In the genomic region with DNA sequence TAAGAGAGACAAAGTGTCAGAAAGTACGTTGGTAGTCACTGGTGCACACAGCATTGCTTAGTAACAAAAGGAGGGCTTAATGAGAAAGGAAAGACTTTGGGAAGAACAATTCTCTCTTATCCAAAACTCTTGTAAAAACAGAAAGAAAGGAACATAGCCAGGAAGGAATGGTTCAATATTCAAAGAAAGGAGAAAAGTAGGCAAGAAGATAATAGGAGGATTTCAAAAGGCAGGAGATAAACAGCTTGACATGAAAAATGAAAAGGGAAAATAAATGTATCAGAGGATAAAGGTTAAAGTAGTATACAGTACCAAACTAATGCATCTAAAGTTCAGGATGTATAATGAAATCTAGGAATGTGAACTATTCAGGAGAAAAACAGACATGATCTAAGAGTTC, we compare ENCODE assay signal across 27 cellular contexts.
"Had no signal": no experiment of that assay in that cellular context is flagged by ENCODE, and none has a peak within 500 bp of the region (broad histone marks: within the 10 kb centered on the region; RNA-seq: fewer than 3 reads in every experiment).

No MANE protein-coding gene starts in this region.

- H3K4me3 ChIP-seq: MG63 had no signal

- H3K4me2 ChIP-seq: KMS-11 had no signal

- H3K27me3 ChIP-seq: MG63 had no signal

- ATAC-seq: activated T-cell treated with anti-CD3 and anti-CD28 coated beads, Interleukin-2, amount 50 U/mL, for 4 hours; PC-3; T-helper 17 cell had no signal

- H3K27ac ChIP-seq: KMS-11 had no signal

- FAIRE-seq: RCC 7860 had no signal

- H3K4me3 Mint-ChIP-seq: activated B cell treated with CpG ODN at 0.5 μM for 24 hours; activated CD4-positive, alpha-beta memory T cell treated with anti-CD3 and anti-CD28 coated beads for 36 hours; activated CD4-positive, alpha-beta T cell treated with anti-CD3 and anti-CD28 coated beads, Interleukin-2, amount 10 ng/mL, durations not matched to agents 7 days and 5 days; activated naive CD4-positive, alpha-beta T cell treated with anti-CD3 and anti-CD28 coated beads for 36 hours; activated naive CD8-positive, alpha-beta T cell; activated T-cell treated with anti-CD3 and anti-CD28 coated beads, Interleukin-2, amount 50 U/mL, for 4 hours; T-helper 17 cell had no signal

- DNase-seq: activated B cell treated with CpG ODN at 0.5 μM for 24 hours; activated CD4-positive, alpha-beta memory T cell treated with anti-CD3 and anti-CD28 coated beads for 36 hours; activated CD4-positive, alpha-beta T cell treated with anti-CD3 and anti-CD28 coated beads for 1 hour; activated CD4-positive, alpha-beta T cell treated with anti-CD3 and anti-CD28 coated beads, Interleukin-2, amount 10 ng/mL, durations not matched to agents 7 days and 5 days; activated CD8-positive, alpha-beta memory T cell treated with anti-CD3 and anti-CD28 coated beads for 24 hours; activated effector memory CD4-positive, alpha-beta T cell treated with anti-CD3 and anti-CD28 coated beads, Interleukin-2, amount 50 U/mL, for 16 hours; activated naive CD4-positive, alpha-beta T cell treated with anti-CD3 and anti-CD28 coated beads for 36 hours; activated T-cell treated with anti-CD3 and anti-CD28 coated beads, Interleukin-2, amount 50 U/mL, for 4 hours; amygdala; MG63; MV-4-11; NCI-H1092 treated with DMSO at 0.1 percent for 48 hours; NCI-H1417 treated with DMSO at 0.1 percent for 48 hours; NCI-H1694; NCI-H2029; NCI-H2107; NCI-H345; NCI-H510A; NCI-H69; NK-92 treated with Interleukin-12 subunit alpha and Interleukin-12 subunit beta, amount 100 ng/mL, for 24 hours; PC-3; SHP77 treated with DMSO at 0.1 percent for 48 hours; T-helper 17 cell; T-helper 9 cell had no signal

- H3K9me3 ChIP-seq: MG63 had no signal

- H3K9ac ChIP-seq: KMS-11 had no signal

- H3K27me3 Mint-ChIP-seq: activated B cell treated with CpG ODN at 0.5 μM for 24 hours; activated CD4-positive, alpha-beta memory T cell treated with anti-CD3 and anti-CD28 coated beads for 36 hours; activated CD4-positive, alpha-beta T cell treated with anti-CD3 and anti-CD28 coated beads, Interleukin-2, amount 10 ng/mL, durations not matched to agents 7 days and 5 days; activated naive CD8-positive, alpha-beta T cell; T-helper 17 cell had no signal

- H3K27ac Mint-ChIP-seq: activated CD4-positive, alpha-beta memory T cell treated with anti-CD3 and anti-CD28 coated beads for 36 hours; activated CD4-positive, alpha-beta T cell treated with anti-CD3 and anti-CD28 coated beads, Interleukin-2, amount 10 ng/mL, durations not matched to agents 7 days and 5 days; activated naive CD4-positive, alpha-beta T cell treated with anti-CD3 and anti-CD28 coated beads for 36 hours; activated naive CD8-positive, alpha-beta T cell; T-helper 17 cell had no signal

- H3K9me3 Mint-ChIP-seq: activated CD4-positive, alpha-beta memory T cell treated with anti-CD3 and anti-CD28 coated beads for 36 hours; activated naive CD4-positive, alpha-beta T cell treated with anti-CD3 and anti-CD28 coated beads for 36 hours; activated T-cell treated with anti-CD3 and anti-CD28 coated beads, Interleukin-2, amount 50 U/mL, for 4 hours had no signal
